1 cellular context compared by ENCODE assay signal in the genomic region with DNA sequence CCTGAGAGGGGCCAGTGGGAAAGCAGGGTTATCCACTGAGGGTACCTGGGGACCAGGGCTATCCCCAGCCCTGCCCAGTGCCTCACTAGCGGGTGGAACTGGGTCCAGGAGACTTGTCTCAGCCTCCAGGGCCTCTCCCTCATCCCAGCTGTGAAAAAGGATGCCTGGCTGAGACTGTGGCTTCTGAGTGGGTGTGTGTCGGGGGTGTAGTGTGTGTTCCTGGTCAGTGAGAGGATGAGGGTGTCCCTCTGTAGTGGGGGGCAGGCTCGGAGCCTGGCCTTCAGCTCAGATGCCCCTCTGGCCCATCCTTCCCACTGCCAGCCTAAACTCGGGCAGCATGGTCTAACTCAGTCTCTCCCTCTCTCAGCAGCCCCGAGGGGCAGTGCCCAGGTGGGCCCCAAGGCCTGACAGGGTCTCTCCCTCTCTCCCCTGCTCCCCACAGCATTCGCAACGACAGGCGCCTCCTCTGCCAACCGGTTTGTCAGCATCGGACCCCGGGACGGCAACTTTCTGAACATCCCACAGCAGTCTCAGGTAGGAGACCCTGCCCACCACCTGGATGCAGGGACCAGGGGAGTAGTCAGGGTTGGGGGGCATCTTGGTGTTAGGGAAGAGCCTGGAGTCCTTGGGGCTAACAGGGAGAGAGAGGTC.
TF ChIP-seq lines count a peak whose summit lies in the region.

No MANE protein-coding gene starts in this region.

TF ChIP-seq in GM12891, 5 proteins besides CTCF, POLR2A, EP300 and RAD21 (continued from another document):
- TF ChIP-seq PAX5 (IDR thresholded peaks at IDR 0.05; ENCODE audit: insufficient read depth, low read length, severe bottlenecking) (no peak), POLR2AphosphoS5 (IDR thresholded peaks at IDR 0.05; ENCODE audit: low read depth, low read length) (no peak)
TF ChIP-seq in GM12891: peak in this region for 0.
